In genomic region chr18:6476880-6477279, GRCh38 we compare ENCODE assay signal across 31 cellular contexts.
"Had no signal": no experiment of that assay in that cellular context is flagged by ENCODE, and none has a peak within 500 bp of the region (broad histone marks: within the 10 kb centered on the region; RNA-seq: fewer than 3 reads in every experiment).

No MANE protein-coding gene starts in this region.

- H3K27ac ChIP-seq: KMS-11, PC-9, RWPE1, VCaP had no signal

- H2AFZ ChIP-seq: PC-9 had no signal

- DNase-seq: activated B cell treated with CpG ODN at 0.5 μM for 24 hours; activated CD4-positive, alpha-beta memory T cell treated with anti-CD3 and anti-CD28 coated beads for 36 hours; activated CD4-positive, alpha-beta T cell treated with anti-CD3 and anti-CD28 coated beads for 4 hours; activated CD4-positive, alpha-beta T cell treated with anti-CD3 and anti-CD28 coated beads, Interleukin-2, amount 50 U/mL, for 1 hour; activated CD4-positive, CD25-positive, alpha-beta regulatory T cell treated with anti-CD3 and anti-CD28 coated beads, Interleukin-2, amount 50 U/mL, for 72 hours; activated CD8-positive, alpha-beta memory T cell treated with anti-CD3 and anti-CD28 coated beads, Interleukin-2, amount 50 U/mL, for 4 hours; activated naive CD4-positive, alpha-beta T cell treated with anti-CD3 and anti-CD28 coated beads, Interleukin-2, amount 10 ng/mL, durations not matched to agents 7 days and 5 days; activated naive CD8-positive, alpha-beta T cell treated with anti-CD3 and anti-CD28 coated beads, Interleukin-2, amount 50 U/mL, for 24 hours; activated T-cell treated with anti-CD3 and anti-CD28 coated beads for 4 hours; activated T-cell treated with anti-CD3 and anti-CD28 coated beads, Interleukin-2, amount 50 U/mL, for 4 hours; NCI-H1105; NCI-H1417 treated with DMSO at 0.1 percent for 48 hours; NCI-H187 treated with DMSO at 0.1 percent for 48 hours; NCI-H2081; NCI-H345; NCI-H748 treated with DMSO at 0.1 percent for 48 hours; NK-92 treated with Interleukin-12 subunit alpha and Interleukin-12 subunit beta, amount 100 ng/mL, for 24 hours; PC-9; SIG-M5; SW 1271; T-helper 1 cell; T-helper 2 cell; T-helper 9 cell had no signal

- H3K9ac ChIP-seq: KMS-11 had no signal

- H3K4me2 ChIP-seq: KMS-11, PC-9 had no signal

- H3K4me3 Mint-ChIP-seq: activated B cell treated with CpG ODN at 0.5 μM for 24 hours; activated CD4-positive, alpha-beta memory T cell treated with anti-CD3 and anti-CD28 coated beads for 36 hours; activated naive CD4-positive, alpha-beta T cell treated with anti-CD3 and anti-CD28 coated beads, Interleukin-2, amount 10 ng/mL, durations not matched to agents 7 days and 5 days; activated naive CD8-positive, alpha-beta T cell; activated naive CD8-positive, alpha-beta T cell treated with anti-CD3 and anti-CD28 coated beads, Interleukin-2, amount 50 U/mL, for 24 hours; activated T-cell treated with anti-CD3 and anti-CD28 coated beads, Interleukin-2, amount 50 U/mL, for 4 hours; activated T-helper 1 cell treated with anti-CD3 and anti-CD28 coated beads, Interleukin-12 subunit alpha, Interleukin-12 subunit beta, Interleukin-2, Interleukin-4 antibody, amounts not matched to agents 30 ng/mL and 10 ng/mL and 1 ng/mL, durations not matched to agents 14 hours and 24 hours and 36 hours; brain had no signal

- H3K4me1 Mint-ChIP-seq: activated B cell treated with CpG ODN at 0.5 μM for 24 hours; activated naive CD4-positive, alpha-beta T cell treated with anti-CD3 and anti-CD28 coated beads, Interleukin-2, amount 10 ng/mL, durations not matched to agents 7 days and 5 days; activated naive CD8-positive, alpha-beta T cell treated with anti-CD3 and anti-CD28 coated beads, Interleukin-2, amount 50 U/mL, for 24 hours; brain had no signal

- H3K36me3 Mint-ChIP-seq: activated CD4-positive, alpha-beta memory T cell treated with anti-CD3 and anti-CD28 coated beads for 36 hours; activated naive CD4-positive, alpha-beta T cell treated with anti-CD3 and anti-CD28 coated beads, Interleukin-2, amount 10 ng/mL, durations not matched to agents 7 days and 5 days; brain had no signal

- ATAC-seq: activated naive CD8-positive, alpha-beta T cell treated with anti-CD3 and anti-CD28 coated beads, Interleukin-2, amount 50 U/mL, for 24 hours; activated T-cell treated with anti-CD3 and anti-CD28 coated beads, Interleukin-2, amount 50 U/mL, for 4 hours; Right ventricle myocardium inferior had no signal

- H3K27me3 Mint-ChIP-seq: activated B cell treated with CpG ODN at 0.5 μM for 24 hours; activated CD4-positive, alpha-beta memory T cell treated with anti-CD3 and anti-CD28 coated beads for 36 hours; activated naive CD4-positive, alpha-beta T cell treated with anti-CD3 and anti-CD28 coated beads, Interleukin-2, amount 10 ng/mL, durations not matched to agents 7 days and 5 days had no signal

- FAIRE-seq: RCC 7860 had no signal

- H3K4me3 ChIP-seq: PC-9 had no signal

- H3K9me3 Mint-ChIP-seq: activated B cell treated with CpG ODN at 0.5 μM for 24 hours had no signal

- H3K27ac Mint-ChIP-seq: activated B cell treated with CpG ODN at 0.5 μM for 24 hours; activated CD4-positive, alpha-beta memory T cell treated with anti-CD3 and anti-CD28 coated beads for 36 hours; activated naive CD4-positive, alpha-beta T cell treated with anti-CD3 and anti-CD28 coated beads, Interleukin-2, amount 10 ng/mL, durations not matched to agents 7 days and 5 days; activated naive CD8-positive, alpha-beta T cell; activated naive CD8-positive, alpha-beta T cell treated with anti-CD3 and anti-CD28 coated beads, Interleukin-2, amount 50 U/mL, for 24 hours; activated T-helper 1 cell treated with anti-CD3 and anti-CD28 coated beads, Interleukin-12 subunit alpha, Interleukin-12 subunit beta, Interleukin-2, Interleukin-4 antibody, amounts not matched to agents 30 ng/mL and 10 ng/mL and 1 ng/mL, durations not matched to agents 14 hours and 24 hours and 36 hours had no signal
